3 cellular contexts compared by ENCODE assay signal in genomic region chr3:130547680-130548065, GRCh38. TPM values are rescaled to one million over a fixed set of nuclear protein-coding genes. Genes with fewer than 3 reads are reported as not detected.
"Had no signal": no experiment of that assay in that cellular context is flagged by ENCODE, and none has a peak within 500 bp of the region (broad histone marks: within the 10 kb centered on the region; RNA-seq: fewer than 3 reads in every experiment).

No MANE protein-coding gene starts in this region.

RNA-seq across cellular contexts. Expression of gene COL6A6, which starts 30.7 kb away (rescaled TPM):
- polyA plus RNA-seq: immature natural killer cell, keratinocyte, mammary epithelial cell had no signal
